In genomic region chr17:50763716-50764450, GRCh38 we compare ENCODE assay signal across 3 cellular contexts.
A peak's percentile ranks its signal among the peaks of the same experiment; 100 is the strongest.
TF ChIP-seq lines count a peak whose summit lies in the region.

No MANE protein-coding gene starts in this region.

TF ChIP-seq in Ishikawa, 13 proteins besides CTCF, POLR2A, EP300 and RAD21 (continued from another document):
- TF ChIP-seq NFIC (IDR thresholded peaks at IDR 0.05): peak; percentile 49

TF ChIP-seq in K562, 482 proteins besides CTCF, POLR2A, EP300 and RAD21 (continued from another document):
- no peak for TF ChIP-seq ZNF121 (CRISPR knock-in tag; conservative IDR thresholded peaks at IDR 0.05)
- no peak for TF ChIP-seq SOX6 (IDR thresholded peaks at IDR 0.05)
- no peak for TF ChIP-seq ZNF57 (CRISPR knock-in tag; IDR thresholded peaks at IDR 0.05)
- TF ChIP-seq FOXA1 (IDR thresholded peaks at IDR 0.05; ENCODE audit: borderline replicate concordance): no peak
- TF ChIP-seq L3MBTL2 (IDR thresholded peaks at IDR 0.05): no peak
- TF ChIP-seq TBP (optimal IDR thresholded peaks at IDR 0.05; ENCODE audit: low read depth, low read length): peak; percentile 4
- no peak for TF ChIP-seq CEBPG (CRISPR knock-in tag; IDR thresholded peaks at IDR 0.05)
- TF ChIP-seq CEBPG (tag; conservative IDR thresholded peaks at IDR 0.05 in 1 of 2, IDR thresholded peaks at IDR 0.05 in 1 of 2): 0 out of 4 replicates have a peak, but pooled peaks of 1 of the 2 experiments have one; percentile 2
- no peak for TF ChIP-seq NR1H2 (CRISPR knock-in tag; IDR thresholded peaks at IDR 0.05)
- no peak for TF ChIP-seq PBX2 (CRISPR knock-in tag; IDR thresholded peaks at IDR 0.05; ENCODE audit: low read depth)
- TF ChIP-seq PBX2 (tag; conservative IDR thresholded peaks at IDR 0.05; ENCODE audit: low read depth): no peak
- no peak for TF ChIP-seq NR4A1 (CRISPR knock-in tag; IDR thresholded peaks at IDR 0.05)
- no peak for TF ChIP-seq NR4A1 (tag; IDR thresholded peaks at IDR 0.05)
- TF ChIP-seq HOXB6 (CRISPR knock-in tag; IDR thresholded peaks at IDR 0.05; ENCODE audit: borderline replicate concordance): no peak
- no peak for TF ChIP-seq CBFB (CRISPR knock-in tag; IDR thresholded peaks at IDR 0.05)
- no peak for TF ChIP-seq NFATC3 (IDR thresholded peaks at IDR 0.05)
- no peak for TF ChIP-seq U2AF1 (optimal IDR thresholded peaks at IDR 0.05; ENCODE audit: low read depth, low read length)
- TF ChIP-seq, protein P1, sequence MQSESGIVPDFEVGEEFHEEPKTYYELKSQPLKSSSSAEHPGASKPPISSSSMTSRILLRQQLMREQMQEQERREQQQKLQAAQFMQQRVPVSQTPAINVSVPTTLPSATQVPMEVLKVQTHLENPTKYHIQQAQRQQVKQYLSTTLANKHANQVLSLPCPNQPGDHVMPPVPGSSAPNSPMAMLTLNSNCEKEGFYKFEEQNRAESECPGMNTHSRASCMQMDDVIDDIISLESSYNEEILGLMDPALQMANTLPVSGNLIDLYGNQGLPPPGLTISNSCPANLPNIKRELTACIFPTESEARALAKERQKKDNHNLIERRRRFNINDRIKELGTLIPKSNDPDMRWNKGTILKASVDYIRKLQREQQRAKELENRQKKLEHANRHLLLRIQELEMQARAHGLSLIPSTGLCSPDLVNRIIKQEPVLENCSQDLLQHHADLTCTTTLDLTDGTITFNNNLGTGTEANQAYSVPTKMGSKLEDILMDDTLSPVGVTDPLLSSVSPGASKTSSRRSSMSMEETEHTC (IDR thresholded peaks at IDR 0.05): no peak
- TF ChIP-seq ZC3H11A (IDR thresholded peaks at IDR 0.05; ENCODE audit: low read depth, low read length): no peak
- peak; percentile 30; the same call in 1 of the 2 replicates for TF ChIP-seq SPI1 (IDR thresholded peaks at IDR 0.05; ENCODE audit: borderline replicate concordance, low read depth, low read length)
- TF ChIP-seq NFIC (IDR thresholded peaks at IDR 0.05): peak; percentile 89
- TF ChIP-seq, protein P2, sequence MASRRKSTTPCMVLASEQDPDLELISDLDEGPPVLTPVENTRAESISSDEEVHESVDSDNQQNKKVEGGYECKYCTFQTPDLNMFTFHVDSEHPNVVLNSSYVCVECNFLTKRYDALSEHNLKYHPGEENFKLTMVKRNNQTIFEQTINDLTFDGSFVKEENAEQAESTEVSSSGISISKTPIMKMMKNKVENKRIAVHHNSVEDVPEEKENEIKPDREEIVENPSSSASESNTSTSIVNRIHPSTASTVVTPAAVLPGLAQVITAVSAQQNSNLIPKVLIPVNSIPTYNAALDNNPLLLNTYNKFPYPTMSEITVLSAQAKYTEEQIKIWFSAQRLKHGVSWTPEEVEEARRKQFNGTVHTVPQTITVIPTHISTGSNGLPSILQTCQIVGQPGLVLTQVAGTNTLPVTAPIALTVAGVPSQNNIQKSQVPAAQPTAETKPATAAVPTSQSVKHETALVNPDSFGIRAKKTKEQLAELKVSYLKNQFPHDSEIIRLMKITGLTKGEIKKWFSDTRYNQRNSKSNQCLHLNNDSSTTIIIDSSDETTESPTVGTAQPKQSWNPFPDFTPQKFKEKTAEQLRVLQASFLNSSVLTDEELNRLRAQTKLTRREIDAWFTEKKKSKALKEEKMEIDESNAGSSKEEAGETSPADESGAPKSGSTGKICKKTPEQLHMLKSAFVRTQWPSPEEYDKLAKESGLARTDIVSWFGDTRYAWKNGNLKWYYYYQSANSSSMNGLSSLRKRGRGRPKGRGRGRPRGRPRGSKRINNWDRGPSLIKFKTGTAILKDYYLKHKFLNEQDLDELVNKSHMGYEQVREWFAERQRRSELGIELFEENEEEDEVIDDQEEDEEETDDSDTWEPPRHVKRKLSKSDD (conservative IDR thresholded peaks at IDR 0.05; ENCODE audit: low read length): no peak
- no peak for TF ChIP-seq HDAC6 (IDR thresholded peaks at IDR 0.05; ENCODE audit: low read depth, low read length)

TF ChIP-seq in neural cell, 6 proteins besides CTCF, POLR2A, EP300 and RAD21 (continued from another document):
- no peak for TF ChIP-seq EZH2 (IDR thresholded peaks at IDR 0.05; ENCODE audit: borderline replicate concordance, insufficient read depth, low read length, poor library complexity, severe bottlenecking)
- no peak for TF ChIP-seq TAF1 (IDR thresholded peaks at IDR 0.05; ENCODE audit: low read depth)
- TF ChIP-seq SMC3 (conservative IDR thresholded peaks at IDR 0.05; ENCODE audit: poor library complexity): no peak
- TF ChIP-seq REST (IDR thresholded peaks at IDR 0.05; ENCODE audit: borderline replicate concordance): no peak
- TF ChIP-seq MXI1 (conservative IDR thresholded peaks at IDR 0.05; ENCODE audit: poor library complexity, severe bottlenecking): no peak
